Comparison of ENCODE assay signal across 25 cellular contexts in the genomic region with DNA sequence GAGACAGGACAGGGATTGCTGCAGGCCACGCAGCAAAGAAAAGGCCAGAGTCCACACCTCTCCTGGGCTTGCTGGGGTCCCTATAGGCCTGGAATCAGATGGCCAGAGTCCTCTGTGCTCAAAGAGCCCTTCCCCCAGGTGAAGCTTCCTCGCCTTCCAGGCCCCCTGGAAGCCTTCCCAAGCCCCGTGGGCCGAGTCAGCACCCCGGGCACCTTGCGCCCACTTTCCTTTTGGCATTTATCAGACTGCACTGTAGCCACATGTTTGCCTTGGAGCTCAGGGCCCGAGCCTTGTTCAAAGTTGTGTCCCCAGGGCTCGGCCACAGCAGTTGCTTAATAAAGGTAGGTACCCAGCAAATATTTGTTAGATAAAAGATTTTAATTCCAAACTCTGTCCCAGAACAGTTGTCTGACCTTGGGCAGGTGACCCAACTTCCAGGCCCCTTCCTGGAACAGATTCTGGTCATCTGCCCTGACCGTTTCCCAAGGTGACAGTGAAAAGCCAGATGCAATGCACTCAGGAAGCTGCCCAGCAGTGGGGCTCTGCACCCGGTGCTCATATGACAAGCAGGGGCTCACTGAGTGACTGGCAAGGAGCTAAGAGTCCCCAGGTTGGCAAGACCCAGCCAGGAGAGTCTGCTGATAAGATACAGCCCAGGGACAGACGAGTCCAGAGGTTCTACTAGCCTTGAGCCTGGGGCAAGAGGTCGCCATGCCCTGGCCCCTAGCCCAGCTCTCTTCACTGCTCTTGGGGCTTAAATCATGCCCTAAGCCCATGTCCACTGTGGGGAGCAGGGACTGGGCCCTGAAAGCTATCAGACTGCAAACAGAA.
A peak's percentile ranks its signal among the peaks of the same experiment; 100 is the strongest.
DNase-seq lines count a peak whose midpoint lies in the region; ATAC-seq, FAIRE-seq and TF ChIP-seq lines count a peak whose summit lies in the region.
"Had no signal": no experiment of that assay in that cellular context is flagged by ENCODE, and none has a peak within 500 bp of the region (broad histone marks: within the 10 kb centered on the region; RNA-seq: fewer than 3 reads in every experiment).

No MANE protein-coding gene starts in this region.

- no peak for TF ChIP-seq CTCF in H1 (IDR thresholded peaks at IDR 0.05; ENCODE audit: control extremely low read depth in 1 of 3, insufficient read depth in 1 of 3, low read depth in 1 of 3, low read length in 3 of 3)
- no peak for TF ChIP-seq CTCF in HepG2 (CRISPR knock-in tag; IDR thresholded peaks at IDR 0.05)
- TF ChIP-seq CTCF in suprapubic skin (IDR thresholded peaks at IDR 0.05): no peak
- TF ChIP-seq CTCF in glutamatergic neuron (IDR thresholded peaks at IDR 0.05; ENCODE audit: partially characterized antibody, unreplicated experiment): no peak

- POLR2A ChIA-PET in H1 (lab: Charles Lee; ENCODE audit: partially characterized antibody) (no interaction called here), HepG2 (lab: Yijun Ruan, JAX) (interaction anchor here (1.1 to 2.3 kb wide), 6 partner anchors 10 to 163 kb away, joined by 3 to 10 read pairs (median 6); no protein-coding TSS in a partner anchor)

- H2AFZ ChIP-seq in H1 (ENCODE audit: low read length): no peak overlapping the region
- H2AFZ ChIP-seq in HepG2 (ENCODE audit: low read length): no peak overlapping the region

- H3K4me1 Mint-ChIP-seq in activated naive CD4-positive, alpha-beta T cell treated with anti-CD3 and anti-CD28 coated beads, Interleukin-2, amount 50 U/mL, for 24 hours: peaks cover 76% of the 10 kb centered on the region
- peaks cover 34% of the 10 kb centered on the region for H3K4me1 Mint-ChIP-seq in glutamatergic neuron (ENCODE audit: low read depth, unreplicated experiment)

- H3K23ac ChIP-seq in H1 (ENCODE audit: insufficient read length): no peak overlapping the region

- H2BK12ac ChIP-seq in H1 (ENCODE audit: low read depth, low read length): no peak overlapping the region

- TF ChIP-seq RAD21 in H1 (IDR thresholded peaks at IDR 0.05 in 1 of 2, conservative IDR thresholded peaks at IDR 0.05 in 1 of 2; ENCODE audit: low read depth in 2 of 2, low read length in 2 of 2) (no peak), HepG2 (CRISPR knock-in tag; IDR thresholded peaks at IDR 0.05) (peak; percentile 30; the same call in 1 of the 2 replicates)

- no peaks in the 10 kb centered on the region for H3K9me3 Mint-ChIP-seq in activated naive CD4-positive, alpha-beta T cell treated with anti-CD3 and anti-CD28 coated beads, Interleukin-2, amount 50 U/mL, for 24 hours
- H3K9me3 Mint-ChIP-seq in glutamatergic neuron (ENCODE audit: unreplicated experiment): peaks cover 8% of the 10 kb centered on the region
- H3K9me3 Mint-ChIP-seq: activated naive CD8-positive, alpha-beta T cell treated with anti-CD3 and anti-CD28 coated beads for 36 hours; CD4-positive, alpha-beta memory T cell; T-cell had no signal

- TF ChIP-seq EP300 in H1 (IDR thresholded peaks at IDR 0.05; ENCODE audit: borderline replicate concordance in 1 of 2, low read depth in 2 of 2, low read length in 2 of 2) (no peak), HepG2 (IDR thresholded peaks at IDR 0.05; ENCODE audit: low read depth in 2 of 2, low read length in 2 of 2) (peak in 1 of 2 experiments; percentile 45; a peak in 1 of 4 replicates), HepG2 (CRISPR knock-in tag; IDR thresholded peaks at IDR 0.05; ENCODE audit: borderline replicate concordance) (no peak), suprapubic skin (IDR thresholded peaks at IDR 0.05) (no peak)

- WGBS in H1 (ENCODE audit: extremely low coverage in 1 of 2, insufficient coverage in 1 of 2, insufficient read length in 1 of 2, insufficient replicate concordance in 2 of 2, low coverage in 1 of 2, low lambda C conversion rate in 2 of 2, missing lambda C conversion rate in 1 of 2), 2 experiments: 87% methylated on average over 12 of the region's 12 CpGs; no CpG with 5 or more reads in 1 of the 2 experiments
- 3% methylated on average over 9 of the region's 12 CpGs for WGBS in HepG2 (ENCODE audit: low lambda C conversion rate)
- WGBS in thymus: 83% methylated on average over 12 of the region's 12 CpGs
- WGBS in suprapubic skin: 86% methylated on average over 12 of the region's 12 CpGs

- in situ Hi-C loops in HepG2 (cut with HindIII; ENCODE audit: extremely low pct_ligation_motif_present, low pct_unique_long_range_greater_than_20kb): no loop called here

- H3K14ac ChIP-seq in H1 (ENCODE audit: insufficient read length): no peak overlapping the region

- H3K79me1 ChIP-seq in H1 (ENCODE audit: low read depth, low read length): peaks cover 2% of the 10 kb centered on the region; the same call in 1 of the 2 replicates

- intact Hi-C loops in HepG2 (cut with micrococcal nuclease; ENCODE audit: unreplicated experiment): no loop called here
- intact Hi-C loops in posterior vena cava (cut with DNase I): no loop called here

- no peak overlapping the region for H2BK120ac ChIP-seq in H1 (replicated peaks; ENCODE audit: low read depth, low read length)

- H2AK5ac ChIP-seq in H1 (ENCODE audit: low read depth, low read length): no peak overlapping the region

- H3K4me1 ChIP-seq in H1 (replicated peaks in 1 of 4; ENCODE audit: control insufficient read depth in 3 of 4, insufficient read depth in 4 of 4, low read length in 3 of 4) (peaks cover 0 to 3% (median 0%) of the 10 kb centered on the region in 4 experiments; a peak in 3 of 7 replicates), HepG2 (ENCODE audit: insufficient read depth, low read length) (peaks cover 61% of the 10 kb centered on the region), thymus (ENCODE audit: control insufficient read depth, insufficient read depth, low read length) (peaks cover 61% of the 10 kb centered on the region), suprapubic skin (peaks cover 53% of the 10 kb centered on the region)

- peaks cover 0 to 4% of the 10 kb centered on the region in 2 experiments for H4K20me1 ChIP-seq in H1 (replicated peaks in 1 of 2; ENCODE audit: control insufficient read depth in 1 of 2, insufficient read depth in 2 of 2, low read length in 2 of 2)
- H4K20me1 ChIP-seq in HepG2 (ENCODE audit: insufficient read depth, low read length): no peaks in the 10 kb centered on the region

- H3K4me3 ChIP-seq in H1 (ENCODE audit: extremely low read depth in 1 of 4, insufficient read depth in 2 of 4, low read depth in 3 of 4, low read length in 4 of 4): no peak overlapping the region
- H3K4me3 ChIP-seq in HepG2 (replicated peaks in 1 of 3; ENCODE audit: insufficient read depth in 1 of 3, low read depth in 2 of 3, low read length in 3 of 3): peak overlapping the region; percentile 16 to 55 (median 28); a peak in 3 of 6 replicates
- H3K4me3 ChIP-seq in thymus (ENCODE audit: low read length): peak overlapping the region; percentile 64
- no peak overlapping the region for H3K4me3 ChIP-seq in suprapubic skin
- H3K4me3 ChIP-seq: GM12878, SJCRH30, smooth muscle cell, uterus had no signal

- H3K27ac Mint-ChIP-seq in activated naive CD4-positive, alpha-beta T cell treated with anti-CD3 and anti-CD28 coated beads, Interleukin-2, amount 50 U/mL, for 24 hours: peak overlapping the region; percentile 8
- no peak overlapping the region for H3K27ac Mint-ChIP-seq in glutamatergic neuron (ENCODE audit: unreplicated experiment)
- H3K27ac Mint-ChIP-seq: activated naive CD8-positive, alpha-beta T cell treated with anti-CD3 and anti-CD28 coated beads for 36 hours; CD4-positive, alpha-beta memory T cell; T-cell had no signal

- no peak overlapping the region for H3K4ac ChIP-seq in H1 (replicated peaks; ENCODE audit: insufficient read length, low read depth, low read length)

- H2BK15ac ChIP-seq in H1 (ENCODE audit: low read length): no peak overlapping the region

- H3K4me2 ChIP-seq in H1 (ENCODE audit: insufficient read depth in 1 of 2, low read depth in 2 of 2, low read length in 2 of 2): no peak overlapping the region
- peak overlapping the region; percentile 73 for H3K4me2 ChIP-seq in HepG2 (ENCODE audit: low read depth, low read length)
- H3K4me2 ChIP-seq: KMS-11, smooth muscle cell had no signal

- H3K56ac ChIP-seq in H1 (replicated peaks; ENCODE audit: insufficient read length, low read depth, low read length): no peak overlapping the region

- CTCF ChIA-PET in H1 (lab: Charles Lee; ENCODE audit: partially characterized antibody) (interaction anchor here (1.0 to 13.8 kb wide), 11 partner anchors 6 to 82 kb away, joined by 3 to 148 read pairs (median 4); no protein-coding TSS in a partner anchor), HepG2 (lab: Yijun Ruan, JAX; ENCODE audit: low intra/inter-chr PET ratio, low total read pairs) (no interaction called here)

- no peak overlapping the region for H4K5ac ChIP-seq in H1 (ENCODE audit: insufficient read length, low read depth, low read length)

- H3K79me2 ChIP-seq in H1 (ENCODE audit: control insufficient read depth in 1 of 2, insufficient read depth in 2 of 2, low read length in 2 of 2) (no peaks in the 10 kb centered on the region), HepG2 (ENCODE audit: insufficient read depth, low read length) (no peaks in the 10 kb centered on the region)

- H4K91ac ChIP-seq in H1 (replicated peaks; ENCODE audit: insufficient read length, low read length): no peak overlapping the region

- 0 out of 2 replicates have a peak, but pooled peaks cover 3% of the 10 kb centered on the region for H3K23me2 ChIP-seq in H1 (ENCODE audit: low read depth, low read length)

- H3K27me3 ChIP-seq in H1 (replicated peaks in 1 of 4; ENCODE audit: control insufficient read depth in 3 of 4, extremely low read depth in 1 of 4, insufficient read depth in 3 of 4, low read length in 3 of 4): no peaks in the 10 kb centered on the region
- no peaks in the 10 kb centered on the region for H3K27me3 ChIP-seq in HepG2 (ENCODE audit: control insufficient read depth in 1 of 2, insufficient read depth in 2 of 2, low read length in 2 of 2)
- H3K27me3 ChIP-seq in thymus (ENCODE audit: control insufficient read depth, insufficient read depth): no peaks in the 10 kb centered on the region
- no peaks in the 10 kb centered on the region for H3K27me3 ChIP-seq in suprapubic skin
- H3K27me3 ChIP-seq: SJCRH30, uterus had no signal

- FAIRE-seq in H1 (lab: Jason Lieb, UNC) (no peak), HepG2 (lab: Jason Lieb, UNC) (peak; percentile 67)
- FAIRE-seq: GM12878, RCC 7860 had no signal

- no peak overlapping the region for H3K27ac ChIP-seq in H1 (ENCODE audit: low read depth, low read length)
- H3K27ac ChIP-seq in HepG2 (ENCODE audit: extremely low read length, insufficient read depth, low read length): peak overlapping the region; percentile 94
- peak overlapping the region; percentile 77 for H3K27ac ChIP-seq in thymus (ENCODE audit: low read depth)
- no peak overlapping the region for H3K27ac ChIP-seq in suprapubic skin
- H3K27ac ChIP-seq: KMS-11, SJCRH30 had no signal

- peak; percentile 87 for ATAC-seq in HepG2
- ATAC-seq: GM12878, T-cell had no signal

- H3K18ac ChIP-seq in H1 (ENCODE audit: extremely low read depth, low read length): no peak overlapping the region; the same call in 1 of the 2 replicates

- BruUV-seq in HepG2 (replicated peaks; lab: Mats Ljungman, UMichigan): no TSS peak

- no peaks in the 10 kb centered on the region for H3K36me3 Mint-ChIP-seq in activated naive CD4-positive, alpha-beta T cell treated with anti-CD3 and anti-CD28 coated beads, Interleukin-2, amount 50 U/mL, for 24 hours
- H3K36me3 Mint-ChIP-seq in glutamatergic neuron (ENCODE audit: unreplicated experiment): no peaks in the 10 kb centered on the region
- H3K36me3 Mint-ChIP-seq: activated naive CD8-positive, alpha-beta T cell treated with anti-CD3 and anti-CD28 coated beads for 36 hours; CD4-positive, alpha-beta memory T cell had no signal

- H3K9ac ChIP-seq in H1 (replicated peaks in 1 of 4; ENCODE audit: extremely low read depth in 1 of 4, low read depth in 3 of 4, low read length in 3 of 4) (no peak overlapping the region), HepG2 (ENCODE audit: insufficient read depth, low read depth, low read length) (peak overlapping the region; percentile 75)
- H3K9ac ChIP-seq: KMS-11 had no signal

- no peak overlapping the region for H3K4me3 Mint-ChIP-seq in activated naive CD4-positive, alpha-beta T cell treated with anti-CD3 and anti-CD28 coated beads, Interleukin-2, amount 50 U/mL, for 24 hours
- no peak overlapping the region for H3K4me3 Mint-ChIP-seq in glutamatergic neuron (ENCODE audit: unreplicated experiment)
- H3K4me3 Mint-ChIP-seq: activated naive CD8-positive, alpha-beta T cell treated with anti-CD3 and anti-CD28 coated beads for 36 hours; CD4-positive, alpha-beta memory T cell; T-cell had no signal

- no peaks in the 10 kb centered on the region for H3K36me3 ChIP-seq in H1 (ENCODE audit: control insufficient read depth in 2 of 4, insufficient read depth in 4 of 4, low read length in 3 of 4)
- H3K36me3 ChIP-seq in HepG2 (replicated peaks in 1 of 2; ENCODE audit: control insufficient read depth in 1 of 2, insufficient read depth in 2 of 2, low read length in 2 of 2): no peaks in the 10 kb centered on the region
- H3K36me3 ChIP-seq in thymus (ENCODE audit: control insufficient read depth, insufficient read depth): peaks cover 64% of the 10 kb centered on the region
- no peaks in the 10 kb centered on the region for H3K36me3 ChIP-seq in suprapubic skin
- H3K36me3 ChIP-seq: SJCRH30, uterus had no signal

- no peak overlapping the region for H2BK20ac ChIP-seq in H1 (ENCODE audit: low read length)

- no peak for DNase-seq in activated naive CD4-positive, alpha-beta T cell (lab: John Stamatoyannopoulos, UW)
- DNase-seq in H1 (ENCODE audit: low read depth in 1 of 2, low spot score in 2 of 2): no peak
- peak; percentile 49 for DNase-seq in HepG2 (ENCODE audit: low spot score)
- DNase-seq in posterior vena cava (ENCODE audit: low spot score): no peak
- DNase-seq in suprapubic skin (ENCODE audit: low spot score in 2 of 2): no peak
- DNase-seq in glutamatergic neuron: no peak
- DNase-seq: activated CD4-positive, alpha-beta T cell treated with anti-CD3 and anti-CD28 coated beads, Interleukin-2, amount 50 U/mL, for 48 hours; activated CD4-positive, CD25-positive, alpha-beta regulatory T cell; activated naive CD8-positive, alpha-beta T cell treated with anti-CD3 and anti-CD28 coated beads for 36 hours; CD4-positive, alpha-beta memory T cell; cerebellar nuclear complex; mesenchymal stem cell; NCI-H1417 treated with DMSO at 0.1 percent for 48 hours; NCI-H2081; NCI-H2227 treated with DMSO at 0.1 percent for 48 hours; SJCRH30; stimulated activated CD4-positive, alpha-beta T cell treated with anti-CD3 and anti-CD28 coated beads, Interleukin-1b, Interleukin-23, amount 100 ng/mL, for 48 hours; T-cell; uterus had no signal

- H2BK5ac ChIP-seq in H1 (ENCODE audit: low read depth, low read length): no peak overlapping the region

- H3K27me3 Mint-ChIP-seq in activated naive CD4-positive, alpha-beta T cell treated with anti-CD3 and anti-CD28 coated beads, Interleukin-2, amount 50 U/mL, for 24 hours: no peaks in the 10 kb centered on the region
- peaks cover 6% of the 10 kb centered on the region for H3K27me3 Mint-ChIP-seq in glutamatergic neuron (ENCODE audit: unreplicated experiment)
- H3K27me3 Mint-ChIP-seq: activated naive CD8-positive, alpha-beta T cell treated with anti-CD3 and anti-CD28 coated beads for 36 hours; CD4-positive, alpha-beta memory T cell; T-cell had no signal

- H4K8ac ChIP-seq in H1 (ENCODE audit: extremely low read depth, insufficient read depth, low read length): peak overlapping the region; percentile 38; the same call in 1 of the 2 replicates

- no peak for TF ChIP-seq POLR2A in H1 (IDR thresholded peaks at IDR 0.05; ENCODE audit: control extremely low read depth in 1 of 2, low read depth in 2 of 2, low read length in 2 of 2)
- TF ChIP-seq POLR2A in HepG2 (IDR thresholded peaks at IDR 0.05; ENCODE audit: insufficient read depth in 1 of 2, low read depth in 2 of 2, low read length in 2 of 2): peak in 1 of 2 experiments; percentile 13; a peak in 1 of 4 replicates
- TF ChIP-seq POLR2A in suprapubic skin (IDR thresholded peaks at IDR 0.05): no peak

- H3K9me3 ChIP-seq in H1 (ENCODE audit: insufficient read depth in 2 of 2, low read depth in 1 of 2, low read length in 1 of 2): no peaks in the 10 kb centered on the region
- H3K9me3 ChIP-seq in HepG2 (ENCODE audit: low read length): no peaks in the 10 kb centered on the region
- H3K9me3 ChIP-seq in thymus (ENCODE audit: control insufficient read depth): no peaks in the 10 kb centered on the region
- no peaks in the 10 kb centered on the region for H3K9me3 ChIP-seq in suprapubic skin
- H3K9me3 ChIP-seq: SJCRH30, uterus had no signal

Comparison
In these comparisons a context has a peak if more than half of its experiments do, and no peak if none do; other contexts are left out.
1. H3K27ac ChIP-seq: peak in HepG2 (single experiment) and thymus (single experiment); none in H1 (single experiment) and suprapubic skin (single experiment).
2. H3K4me3 ChIP-seq: peak in HepG2 (3 of 3) and thymus (single experiment); none in H1 (0 of 4) and suprapubic skin (single experiment).